ENCODE assay signal across 32 cellular contexts in genomic region chr6:101257163-101257562, GRCh38.
"Had no signal": no experiment of that assay in that cellular context is flagged by ENCODE, and none has a peak within 500 bp of the region (broad histone marks: within the 10 kb centered on the region; RNA-seq: fewer than 3 reads in every experiment).

No MANE protein-coding gene starts in this region.

- H3K4me1 ChIP-seq: adrenal gland, ascending aorta, body of pancreas, breast epithelium had no signal

- H3K27ac ChIP-seq: adrenal gland, ascending aorta, body of pancreas, brain microvascular endothelial cell, breast epithelium, cardiac muscle cell had no signal

- H3K36me3 ChIP-seq: adrenal gland, ascending aorta, brain microvascular endothelial cell, breast epithelium, cardiac muscle cell had no signal

- DNase-seq: activated effector memory CD4-positive, alpha-beta T cell treated with anti-CD3 and anti-CD28 coated beads, Interleukin-2, amount 50 U/mL, for 16 hours; activated effector memory CD4-positive, alpha-beta T cell treated with Interleukin-2 at 50 U/mL for 16 hours; activated gamma-delta T cell; activated gamma-delta T cell treated with Interleukin-2 at 50 U/mL for 16 hours; activated naive CD4-positive, alpha-beta T cell; activated naive CD4-positive, alpha-beta T cell treated with anti-CD3 and anti-CD28 coated beads for 36 hours; activated naive CD4-positive, alpha-beta T cell treated with anti-CD3 and anti-CD28 coated beads, Interleukin-2, amount 10 ng/mL, durations not matched to agents 7 days and 5 days; activated naive CD4-positive, alpha-beta T cell treated with anti-CD3 and anti-CD28 coated beads, Interleukin-2, amount 50 U/mL, for 16 hours; activated naive CD4-positive, alpha-beta T cell treated with Interleukin-2 at 50 U/mL for 16 hours; activated naive CD8-positive, alpha-beta T cell treated with anti-CD3 and anti-CD28 coated beads for 36 hours; activated naive CD8-positive, alpha-beta T cell treated with anti-CD3 and anti-CD28 coated beads, Interleukin-2, amount 10 ng/mL, durations not matched to agents 7 days and 5 days; activated naive CD8-positive, alpha-beta T cell treated with anti-CD3 and anti-CD28 coated beads, Interleukin-2, amount 50 U/mL, for 24 hours; activated T-cell treated with anti-CD3 and anti-CD28 coated beads, Interleukin-2, amount 50 U/mL, for 4 hours; activated T-cell treated with anti-CD3 and anti-CD28 coated beads, Interleukin-2, amount 50 U/mL, for 48 hours; activated T-cell treated with anti-CD3 and anti-CD28 coated beads, Interleukin-2, amount 50 U/mL, for 72 hours; adrenal gland; amniotic stem cell; amygdala; anterior cingulate cortex; aorta; body of pancreas; brain microvascular endothelial cell; caudate nucleus; central memory CD4-positive, alpha-beta T cell; cerebellar nuclear complex had no signal

- H3K9me3 ChIP-seq: adrenal gland, body of pancreas had no signal

- H3K4me3 ChIP-seq: adrenal gland, ascending aorta, body of pancreas, breast epithelium, cardiac muscle cell had no signal

- ATAC-seq: activated naive CD4-positive, alpha-beta T cell treated with anti-CD3 and anti-CD28 coated beads, Interleukin-2, amount 50 U/mL, for 72 hours; activated naive CD8-positive, alpha-beta T cell treated with anti-CD3 and anti-CD28 coated beads, Interleukin-2, amount 50 U/mL, for 24 hours; activated T-cell treated with anti-CD3 and anti-CD28 coated beads, Interleukin-2, amount 50 U/mL, for 4 hours; activated T-cell treated with anti-CD3 and anti-CD28 coated beads, Interleukin-2, amount 50 U/mL, for 72 hours; activated T-helper 17 cell treated with anti-CD3 and anti-CD28 coated beads, Interleukin-2, amount 50 U/mL, for 72 hours; body of pancreas had no signal

- FAIRE-seq: astrocyte, bronchial epithelial cell had no signal

- H3K27me3 ChIP-seq: adrenal gland, ascending aorta, body of pancreas, brain microvascular endothelial cell, breast epithelium, cardiac muscle cell had no signal
